1 cellular context compared by ENCODE assay signal in genomic region chr16:24826817-24827566, GRCh38.
TF ChIP-seq lines count a peak whose summit lies in the region.

No MANE protein-coding gene starts in this region.

TF ChIP-seq in H1, 55 proteins besides CTCF, POLR2A, EP300 and RAD21:
- TF ChIP-seq SP1 (IDR thresholded peaks at IDR 0.05; ENCODE audit: low read depth, low read length) (no peak), POLR2AphosphoS5 (IDR thresholded peaks at IDR 0.05; ENCODE audit: low read depth, low read length) (peak; percentile 18), TAF7 (optimal IDR thresholded peaks at IDR 0.05; ENCODE audit: borderline replicate concordance, low read depth, low read length) (no peak), RXRA (IDR thresholded peaks at IDR 0.05; ENCODE audit: insufficient read depth, low read depth, low read length) (no peak)
TF ChIP-seq in H1: peak in this region for 1.
